8 cellular contexts compared by ENCODE assay signal in genomic region chr13:113393572-113394503, GRCh38. TPM values are rescaled to one million over a fixed set of nuclear protein-coding genes. Genes with fewer than 3 reads are reported as not detected.
DNase-seq lines count a peak whose midpoint lies in the region; ATAC-seq and TF ChIP-seq lines count a peak whose summit lies in the region.

No MANE protein-coding gene starts in this region.

- H3K9me3 Mint-ChIP-seq in activated naive CD8-positive, alpha-beta T cell treated with anti-CD3 and anti-CD28 coated beads for 36 hours, result peaks cover 1% of the 10 kb centered on the region

- ATAC-seq in heart right ventricle (peak; percentile 77 to 93 (median 85)), upper lobe of right lung (peak; percentile 98)

- in situ Hi-C loops in HAP-1 (cut with MboI; ENCODE audit: low sequenced_read_pairs), result loop anchor here (25.0 kb wide), 1 partner anchor 457 kb away; no protein-coding TSS in a partner anchor

- WGBS in heart right ventricle, 2 donors, result 4 to 7% methylated on average over 67 to 69 of the region's 69 CpGs

- no peaks in the 10 kb centered on the region for H3K27me3 Mint-ChIP-seq in activated naive CD8-positive, alpha-beta T cell treated with anti-CD3 and anti-CD28 coated beads for 36 hours

- no peaks in the 10 kb centered on the region for H3K36me3 ChIP-seq in HAP-1 (replicated peaks)
- H3K36me3 ChIP-seq in heart right ventricle, result no peaks in the 10 kb centered on the region
- no peaks in the 10 kb centered on the region for H3K36me3 ChIP-seq in upper lobe of right lung

- H3K4me1 ChIP-seq in HAP-1 (peaks cover 4% of the 10 kb centered on the region), heart right ventricle (peaks cover 0 to 28% (median 12%) of the 10 kb centered on the region in 9 donors), upper lobe of right lung (peaks cover 7% of the 10 kb centered on the region)

- H3K4me3 ChIP-seq in GM08714 (ENCODE audit: low read length) (peak overlapping the region; percentile 76; the same call in 1 of the 2 replicates), HAP-1 (peak overlapping the region; percentile 71), heart right ventricle (peak overlapping the region; percentile 68 to 97 (median 81)), upper lobe of right lung (peak overlapping the region; percentile 80)

- peak overlapping the region; percentile 50 for H3K27ac Mint-ChIP-seq in activated naive CD8-positive, alpha-beta T cell treated with anti-CD3 and anti-CD28 coated beads for 36 hours

- H3K27me3 ChIP-seq in HAP-1 (ENCODE audit: low read depth), result no peaks in the 10 kb centered on the region
- no peaks in the 10 kb centered on the region for H3K27me3 ChIP-seq in heart right ventricle
- no peaks in the 10 kb centered on the region for H3K27me3 ChIP-seq in upper lobe of right lung

- peak; percentile 72 to 87 for DNase-seq in HAP-1 (ENCODE audit: low spot score in 2 of 2)
- peak; percentile 57 for DNase-seq in M059J (ENCODE audit: low read depth)
- peak; percentile 81 for DNase-seq in SKM-1 treated with dmso at 0.1 percent for 144 hours (lab: John Stamatoyannopoulos, UW; ENCODE audit: unreplicated experiment)
- peak; percentile 93 for DNase-seq in activated naive CD8-positive, alpha-beta T cell treated with anti-CD3 and anti-CD28 coated beads for 36 hours
- DNase-seq in heart right ventricle, result peak; percentile 67 to 84
- peak; percentile 95 for DNase-seq in posterior vena cava (ENCODE audit: low spot score)
- DNase-seq in upper lobe of right lung, result peak; percentile 92

- peak; percentile 77 to 98 (median 89) for TF ChIP-seq CTCF in heart right ventricle (IDR thresholded peaks at IDR 0.05)
- TF ChIP-seq CTCF in upper lobe of right lung (IDR thresholded peaks at IDR 0.05), result peak; percentile 85

- no peaks in the 10 kb centered on the region for H3K36me3 Mint-ChIP-seq in activated naive CD8-positive, alpha-beta T cell treated with anti-CD3 and anti-CD28 coated beads for 36 hours

- peak overlapping the region; percentile 84 for H3K4me3 Mint-ChIP-seq in activated naive CD8-positive, alpha-beta T cell treated with anti-CD3 and anti-CD28 coated beads for 36 hours

- peak overlapping the region in 9 of 10 donors; percentile 64 to 87 (median 81) for H3K27ac ChIP-seq in heart right ventricle
- no peak overlapping the region for H3K27ac ChIP-seq in upper lobe of right lung

- peaks cover 4% of the 10 kb centered on the region for H3K4me1 Mint-ChIP-seq in activated naive CD8-positive, alpha-beta T cell treated with anti-CD3 and anti-CD28 coated beads for 36 hours

- intact Hi-C loops in heart right ventricle (cut with DNase I) (loop anchor here (2.0 to 10.0 kb wide), 8 partner anchors 97 to 451 kb away; partner anchors contain the start of gene LAMP1 (in 1 of the 10)), posterior vena cava (cut with DNase I) (loop anchor here (10.0 kb wide), 1 partner anchor 119 kb away; no protein-coding TSS in a partner anchor), upper lobe of right lung (cut with DNase I) (no loop called here)

- no peaks in the 10 kb centered on the region for H3K9me3 ChIP-seq in HAP-1
- H3K9me3 ChIP-seq in heart right ventricle, result peaks cover 0 to 6% (median 0%) of the 10 kb centered on the region in 11 donors
- H3K9me3 ChIP-seq in upper lobe of right lung, result no peaks in the 10 kb centered on the region

RNA-seq across cellular contexts. Expression of gene GRTP1, which starts 29.9 kb away (rescaled TPM):
- total RNA-seq in M059J (2014; rRNA removed; shearing (Covaris generic)), result 0.71 and 2.3 TPM in 2 replicates
- not detected for total RNA-seq in activated naive CD8-positive, alpha-beta T cell treated with anti-CD3 and anti-CD28 coated beads for 36 hours
- total RNA-seq in heart right ventricle (1 to 10 TPM in 3 of 10 donors, under 1 TPM in 7; 0.30 to 1.8 (median 0.78) TPM), posterior vena cava (1 to 10 TPM; 3.8 to 4.9 TPM), upper lobe of right lung (6.1 TPM)
- polyA plus RNA-seq in heart right ventricle, result 1 to 10 TPM; 1.9 to 3.2 TPM

RNA-seq across cellular contexts. Expression of gene ADPRHL1, which starts 59.5 kb away (rescaled TPM):
- 0.76 and 1.4 TPM in 2 replicates for total RNA-seq in M059J (2014; rRNA removed; shearing (Covaris generic))
- total RNA-seq in activated naive CD8-positive, alpha-beta T cell treated with anti-CD3 and anti-CD28 coated beads for 36 hours, result under 1 TPM; 0.44 to 0.56 TPM
- total RNA-seq in heart right ventricle (100 to 1,000 TPM; 381 to 939 (median 762) TPM), posterior vena cava (1 to 10 TPM; 1.2 to 1.6 TPM), upper lobe of right lung (1.9 TPM)
- 100 to 1,000 TPM; 163 to 192 TPM for polyA plus RNA-seq in heart right ventricle

Comparison
In these comparisons a context has a peak if more than half of its experiments do, and no peak if none do; other contexts are left out.
1. RNA of gene ADPRHL1, which starts 59.5 kb away (total RNA-seq): 381 to 939 TPM in heart right ventricle; 1.9 TPM in upper lobe of right lung (single experiment), 1.2 to 1.6 TPM in posterior vena cava, 0.76 to 1.4 TPM in M059J and 0.44 to 0.56 TPM in activated naive CD8-positive, alpha-beta T cell treated with anti-CD3 and anti-CD28 coated beads for 36 hours; every median in the first group is over 100 times any median in the second.
2. Peak in every context shown above with its lines, with median percentiles within 50 percentile points of each other: H3K4me3 ChIP-seq and DNase-seq.